Comparison of ENCODE assay signal across 23 cellular contexts in genomic region chr17:68937890-68938514, GRCh38. TPM values are rescaled to one million over a fixed set of nuclear protein-coding genes. Genes with fewer than 3 reads are reported as not detected.
"Had no signal": no experiment of that assay in that cellular context is flagged by ENCODE, and none has a peak within 500 bp of the region (broad histone marks: within the 10 kb centered on the region; RNA-seq: fewer than 3 reads in every experiment).

No MANE protein-coding gene starts in this region.

- ATAC-seq: Panc1 had no signal

- H3K9me3 ChIP-seq: MG63, SK-N-SH had no signal

- DNase-seq: IMR-90, Karpas-422, KG1, MG63, NCI-H1092, NCI-H1105 treated with DMSO at 0.1 percent for 48 hours, NCI-H1417 treated with DMSO at 0.1 percent for 48 hours, NCI-H146, NCI-H1694 treated with DMSO at 0.1 percent for 48 hours, NCI-H1930, NCI-H2081, NCI-H2107, NCI-H226, NCI-H446, NCI-H510A, NCI-H524 treated with DMSO at 0.1 percent for 48 hours, NCI-H69, NCI-H774, SHP77, SK-N-SH had no signal

- H3K27ac ChIP-seq: RWPE1 had no signal

- H3K27me3 ChIP-seq: MG63 had no signal

- H3K36me3 ChIP-seq: MG63 had no signal

- H3K4me3 ChIP-seq: MG63 had no signal

RNA-seq across cellular contexts. Expression of gene ABCA8, which starts 17.2 kb away (rescaled TPM):
- total RNA-seq: HT-29 had no signal
